ENCODE assay signal across 20 cellular contexts in the genomic region with DNA sequence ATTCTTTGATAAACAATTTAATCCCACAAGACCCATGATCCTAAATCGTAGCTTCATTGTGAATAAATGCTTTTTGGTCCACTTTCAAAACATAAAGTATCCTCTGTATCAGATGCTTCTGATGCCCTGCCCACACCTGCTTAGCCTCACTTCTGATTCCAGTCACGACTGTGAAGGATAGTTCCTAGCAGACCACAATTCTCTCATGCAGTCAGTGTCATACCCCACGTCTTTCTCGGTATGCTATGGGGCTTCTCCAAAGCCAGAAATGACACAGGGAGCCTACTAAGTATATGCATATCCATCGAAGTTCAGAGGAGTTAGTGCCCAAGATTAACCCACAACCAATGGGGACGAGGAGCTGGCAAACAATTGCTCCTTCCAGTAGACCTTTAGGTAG. TPM values are rescaled to one million over a fixed set of nuclear protein-coding genes. Genes with fewer than 3 reads are reported as not detected.
DNase-seq lines count a peak whose midpoint lies in the region; ATAC-seq, FAIRE-seq and TF ChIP-seq lines count a peak whose summit lies in the region.
"Had no signal": no experiment of that assay in that cellular context is flagged by ENCODE, and none has a peak within 500 bp of the region (broad histone marks: within the 10 kb centered on the region; RNA-seq: fewer than 3 reads in every experiment).

No MANE protein-coding gene starts in this region.

- H3K4me1 Mint-ChIP-seq in activated naive CD4-positive, alpha-beta T cell treated with anti-CD3 and anti-CD28 coated beads for 36 hours (ENCODE audit: low read depth): no peaks in the 10 kb centered on the region

- H3K36me3 ChIP-seq in bronchial epithelial cell (ENCODE audit: control insufficient read depth, insufficient read depth, low read length): no peaks in the 10 kb centered on the region
- H3K36me3 ChIP-seq: BLaER1 treated with 17β-estradiol and CSF1 and Interleukin-3, amounts not matched to agents 10 nM and 100 nM; HAP-1 had no signal

- H3K27ac Mint-ChIP-seq in activated naive CD4-positive, alpha-beta T cell treated with anti-CD3 and anti-CD28 coated beads, Interleukin-2, amount 50 U/mL, for 72 hours: no peak overlapping the region
- H3K27ac Mint-ChIP-seq in activated naive CD4-positive, alpha-beta T cell treated with anti-CD3 and anti-CD28 coated beads for 36 hours: no peak overlapping the region
- H3K27ac Mint-ChIP-seq: CD4-positive, alpha-beta T cell; IgD-negative memory B cell had no signal

- intact Hi-C loops in activated naive CD4-positive, alpha-beta T cell treated with anti-CD3 and anti-CD28 coated beads for 36 hours (cut with micrococcal nuclease): no loop called here

- FAIRE-seq in bronchial epithelial cell (lab: Jason Lieb, UNC): peak; percentile 82
- FAIRE-seq: GM12892, GM19239, H1 had no signal

- CTCF ChIA-PET in activated naive CD4-positive, alpha-beta T cell treated with anti-CD3 and anti-CD28 coated beads for 36 hours (lab: Charles Lee): interaction anchor here (0.7 to 0.9 kb wide), 2 partner anchors 16 to 56 kb away, joined by 3 read pairs; no protein-coding TSS in a partner anchor

- peaks cover 0 to 3% of the 10 kb centered on the region in 2 donors for H3K9me3 Mint-ChIP-seq in activated naive CD4-positive, alpha-beta T cell treated with anti-CD3 and anti-CD28 coated beads, Interleukin-2, amount 50 U/mL, for 72 hours
- no peaks in the 10 kb centered on the region for H3K9me3 Mint-ChIP-seq in activated naive CD4-positive, alpha-beta T cell treated with anti-CD3 and anti-CD28 coated beads for 36 hours
- H3K9me3 Mint-ChIP-seq: CD4-positive, alpha-beta T cell; IgD-negative memory B cell had no signal

- H3K27me3 ChIP-seq in bronchial epithelial cell (ENCODE audit: control insufficient read depth, insufficient read depth, low read length): no peaks in the 10 kb centered on the region
- H3K27me3 ChIP-seq: BLaER1 treated with 17β-estradiol and CSF1 and Interleukin-3, amounts not matched to agents 10 nM and 100 nM had no signal

- no peak overlapping the region for H3K4me3 Mint-ChIP-seq in activated naive CD4-positive, alpha-beta T cell treated with anti-CD3 and anti-CD28 coated beads for 36 hours
- H3K4me3 Mint-ChIP-seq: CD4-positive, alpha-beta T cell; IgD-negative memory B cell had no signal

- no peak overlapping the region for H3K4me3 ChIP-seq in bronchial epithelial cell (ENCODE audit: low read depth, low read length)
- H3K4me3 ChIP-seq: BLaER1 treated with 17β-estradiol and CSF1 and Interleukin-3, amounts not matched to agents 10 nM and 100 nM; HAP-1 had no signal

- TF ChIP-seq CTCF in bronchial epithelial cell (IDR thresholded peaks at IDR 0.05; ENCODE audit: insufficient read depth, low read length, severe bottlenecking): no peak

- DNase-seq in activated naive CD4-positive, alpha-beta T cell treated with anti-CD3 and anti-CD28 coated beads, Interleukin-2, amount 50 U/mL, for 72 hours (ENCODE audit: low spot score in 2 of 2): no peak
- no peak for DNase-seq in activated naive CD4-positive, alpha-beta T cell treated with anti-CD3 and anti-CD28 coated beads for 36 hours
- no peak for DNase-seq in bronchial epithelial cell (ENCODE audit: low read depth)
- no peak for DNase-seq in stimulated activated CD4-positive, alpha-beta T cell treated with anti-CD3 and anti-CD28 coated beads, Interleukin-1b, Interleukin-23, amount 100 ng/mL, for 48 hours
- no peak for DNase-seq in NCI-H1105 (lab: John Stamatoyannopoulos, UW)
- DNase-seq in AG08395 (ENCODE audit: low spot score): no peak
- DNase-seq: 8988T; CD4-positive, alpha-beta T cell; DMS79; KG1 had no signal

- peak; percentile 46 to 49 for ATAC-seq in activated naive CD4-positive, alpha-beta T cell treated with anti-CD3 and anti-CD28 coated beads, Interleukin-2, amount 50 U/mL, for 72 hours
- peak; percentile 46 for ATAC-seq in GM21360 (IDR thresholded peaks at IDR 0.05; ENCODE audit: unreplicated experiment)
- ATAC-seq in HG02885 (IDR thresholded peaks at IDR 0.05; ENCODE audit: poor library complexity, unreplicated experiment): peak; percentile 45

- H3K36me3 Mint-ChIP-seq in activated naive CD4-positive, alpha-beta T cell treated with anti-CD3 and anti-CD28 coated beads, Interleukin-2, amount 50 U/mL, for 72 hours: no peaks in the 10 kb centered on the region
- no peaks in the 10 kb centered on the region for H3K36me3 Mint-ChIP-seq in activated naive CD4-positive, alpha-beta T cell treated with anti-CD3 and anti-CD28 coated beads for 36 hours (ENCODE audit: low read depth)
- H3K36me3 Mint-ChIP-seq: IgD-negative memory B cell had no signal

- no peaks in the 10 kb centered on the region for H3K27me3 Mint-ChIP-seq in activated naive CD4-positive, alpha-beta T cell treated with anti-CD3 and anti-CD28 coated beads for 36 hours (ENCODE audit: low read depth)
- H3K27me3 Mint-ChIP-seq: CD4-positive, alpha-beta T cell had no signal

RNA-seq across cellular contexts. Expression of gene CTNNA3, which starts 27.6 kb away (rescaled TPM):
- total RNA-seq in activated naive CD4-positive, alpha-beta T cell treated with anti-CD3 and anti-CD28 coated beads, Interleukin-2, amount 50 U/mL, for 72 hours: under 1 TPM; 0.30 to 0.39 TPM
- not detected for total RNA-seq in activated naive CD4-positive, alpha-beta T cell treated with anti-CD3 and anti-CD28 coated beads for 36 hours
- total RNA-seq in bronchial epithelial cell: under 0.01 TPM in 1 of 2 replicates, not detected in the other
- total RNA-seq: G401, HT1080 had no signal
